1 cellular context compared by ENCODE assay signal in the genomic region with DNA sequence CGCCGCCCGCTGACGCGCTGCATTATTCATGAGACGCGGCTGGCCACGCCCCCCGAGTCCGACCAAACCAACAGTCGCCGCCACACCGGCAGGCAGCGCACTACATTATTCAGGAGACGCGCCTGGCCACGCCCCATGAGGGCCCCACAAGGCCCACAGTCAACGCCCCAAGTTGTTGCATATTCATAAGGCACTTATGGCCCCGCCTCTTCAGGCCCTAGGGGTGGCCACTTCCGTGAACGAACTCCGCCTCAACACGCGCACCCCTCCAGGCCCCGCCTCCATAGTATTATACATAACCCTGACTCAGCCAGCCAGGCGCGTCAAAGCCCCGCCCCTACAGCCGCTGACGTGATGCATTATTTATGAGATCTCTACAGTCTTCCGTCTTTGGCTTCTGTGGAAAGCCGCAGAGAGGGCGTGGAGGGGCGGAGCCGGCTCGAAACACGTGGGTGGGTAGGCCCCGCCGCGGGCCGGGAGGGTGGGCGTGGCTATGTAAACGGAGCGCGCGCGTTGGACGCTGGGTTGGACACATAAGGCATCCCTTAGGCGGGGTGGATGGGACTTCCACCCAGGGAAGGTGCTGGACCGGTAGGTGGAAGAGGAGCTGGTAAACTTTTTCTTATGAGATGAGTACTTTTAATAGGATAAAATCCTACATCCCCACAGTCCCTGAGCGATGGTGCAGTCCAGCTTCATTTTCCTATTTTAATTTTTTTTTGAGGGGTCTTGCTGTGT.
TF ChIP-seq lines count a peak whose summit lies in the region.

No MANE protein-coding gene starts in this region.

TF ChIP-seq in IMR-90, 13 proteins besides CTCF, POLR2A, EP300 and RAD21:
- 0 out of 2 replicates have a peak, but pooled peaks have one; percentile 51 for TF ChIP-seq FOS (IDR thresholded peaks at IDR 0.05; ENCODE audit: low read depth, low read length)
- no peak; the same call in 1 of the 2 replicates for TF ChIP-seq BHLHE40 (IDR thresholded peaks at IDR 0.05; ENCODE audit: low read depth, low read length)
- TF ChIP-seq MXI1 (IDR thresholded peaks at IDR 0.05; ENCODE audit: borderline replicate concordance, low read depth, low read length), result peak; percentile 68; the same call in 1 of the 2 replicates
- no peak for TF ChIP-seq RCOR1 (IDR thresholded peaks at IDR 0.05; ENCODE audit: insufficient replicate concordance, low read length)
- no peak for TF ChIP-seq SMC3 (IDR thresholded peaks at IDR 0.05; ENCODE audit: low read depth, low read length)
- TF ChIP-seq RFX5 (IDR thresholded peaks at IDR 0.05; ENCODE audit: low read depth, low read length), result no peak
- TF ChIP-seq CHD1 (IDR thresholded peaks at IDR 0.05; ENCODE audit: low read depth, low read length), result 0 out of 2 replicates have a peak, but pooled peaks have one; percentile 25
- peak; percentile 53; the same call in 1 of the 2 replicates for TF ChIP-seq MAFK (IDR thresholded peaks at IDR 0.05; ENCODE audit: low read depth, low read length)
- TF ChIP-seq CEBPB (IDR thresholded peaks at IDR 0.05; ENCODE audit: low read depth, low read length), result peak; percentile 12; the same call in 1 of the 2 replicates
- TF ChIP-seq, protein P1, sequence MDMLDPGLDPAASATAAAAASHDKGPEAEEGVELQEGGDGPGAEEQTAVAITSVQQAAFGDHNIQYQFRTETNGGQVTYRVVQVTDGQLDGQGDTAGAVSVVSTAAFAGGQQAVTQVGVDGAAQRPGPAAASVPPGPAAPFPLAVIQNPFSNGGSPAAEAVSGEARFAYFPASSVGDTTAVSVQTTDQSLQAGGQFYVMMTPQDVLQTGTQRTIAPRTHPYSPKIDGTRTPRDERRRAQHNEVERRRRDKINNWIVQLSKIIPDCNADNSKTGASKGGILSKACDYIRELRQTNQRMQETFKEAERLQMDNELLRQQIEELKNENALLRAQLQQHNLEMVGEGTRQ (IDR thresholded peaks at IDR 0.05; ENCODE audit: low read depth, low read length), result peak; percentile 72
- TF ChIP-seq, protein P2, sequence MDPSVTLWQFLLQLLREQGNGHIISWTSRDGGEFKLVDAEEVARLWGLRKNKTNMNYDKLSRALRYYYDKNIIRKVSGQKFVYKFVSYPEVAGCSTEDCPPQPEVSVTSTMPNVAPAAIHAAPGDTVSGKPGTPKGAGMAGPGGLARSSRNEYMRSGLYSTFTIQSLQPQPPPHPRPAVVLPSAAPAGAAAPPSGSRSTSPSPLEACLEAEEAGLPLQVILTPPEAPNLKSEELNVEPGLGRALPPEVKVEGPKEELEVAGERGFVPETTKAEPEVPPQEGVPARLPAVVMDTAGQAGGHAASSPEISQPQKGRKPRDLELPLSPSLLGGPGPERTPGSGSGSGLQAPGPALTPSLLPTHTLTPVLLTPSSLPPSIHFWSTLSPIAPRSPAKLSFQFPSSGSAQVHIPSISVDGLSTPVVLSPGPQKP (IDR thresholded peaks at IDR 0.05; ENCODE audit: borderline replicate concordance, low read depth, low read length), result no peak
- TF ChIP-seq NFE2L2 (IDR thresholded peaks at IDR 0.05; ENCODE audit: low read depth, low read length), result peak; percentile 67; the same call in 1 of the 2 replicates
- peak; percentile 71 for TF ChIP-seq MAZ (IDR thresholded peaks at IDR 0.05; ENCODE audit: borderline replicate concordance, low read depth, low read length)
TF ChIP-seq in IMR-90: peak in this region for 8.
